8 cellular contexts compared by ENCODE assay signal in the genomic region with DNA sequence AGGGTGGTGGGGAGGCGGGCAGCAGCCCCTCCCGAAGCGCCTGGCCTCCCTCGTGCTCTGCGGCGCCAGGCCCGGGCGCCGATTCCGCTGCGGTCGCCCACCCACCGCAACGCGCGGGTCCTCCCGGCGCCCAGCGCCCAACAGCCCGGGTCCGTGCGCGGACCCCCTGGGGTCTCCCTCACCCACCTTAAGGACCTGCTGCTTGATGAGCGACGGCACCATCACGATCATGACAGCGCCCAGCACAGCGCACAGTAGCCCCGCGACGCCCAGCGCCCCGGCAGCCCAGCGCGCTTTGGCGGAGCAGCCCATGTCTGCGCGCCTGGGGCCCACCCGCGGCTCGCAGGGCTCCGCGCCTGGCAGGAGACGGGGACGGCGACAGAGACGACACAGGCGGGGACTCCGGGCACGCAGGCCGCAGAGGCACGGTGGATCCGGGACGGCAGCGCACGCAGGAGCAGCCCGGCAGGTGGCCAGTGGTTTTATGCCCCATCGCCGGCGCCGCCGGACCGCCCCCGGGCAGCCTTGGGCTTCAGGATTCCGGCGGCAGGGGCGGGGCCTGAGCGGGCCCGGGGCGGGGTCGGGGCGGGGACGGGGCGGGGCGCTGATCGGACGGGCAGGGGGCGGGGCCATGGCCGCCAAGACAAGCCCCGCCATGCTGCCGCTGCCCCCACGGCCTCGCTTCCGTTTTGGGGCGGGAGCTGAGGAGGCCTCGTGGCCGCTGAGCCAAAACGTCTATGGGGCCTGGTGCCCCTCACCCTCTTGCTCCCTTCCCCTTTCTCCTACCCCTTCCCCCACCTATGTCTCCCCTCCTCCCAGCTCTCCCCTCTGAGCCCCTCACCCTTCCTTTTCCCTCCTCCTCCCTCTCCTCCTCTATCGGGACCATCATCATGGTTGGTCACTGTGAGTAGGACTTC. TPM values are rescaled to one million over a fixed set of nuclear protein-coding genes. Genes with fewer than 3 reads are reported as not detected.
DNase-seq lines count a peak whose midpoint lies in the region; ATAC-seq and TF ChIP-seq lines count a peak whose summit lies in the region.

SCARB1 (minus strand) TSS at position 456 of the 917 bp plus-strand sequence; CDS start at position 312, 144 bp downstream.

- POLR2A ChIA-PET in GM10248 (lab: Yijun Ruan, JAX): no interaction called here

- peak within 1 kb of the TSS; percentile 88 for H3K9ac ChIP-seq in adipocyte (ENCODE audit: low read length)

- peak within 1 kb of the TSS; percentile 88 for H3K27ac Mint-ChIP-seq in HFFc6

- no peak for TF ChIP-seq EP300 in upper lobe of left lung (IDR thresholded peaks at IDR 0.05)

- peak; percentile 76 to 94 (median 91) for ATAC-seq in heart left ventricle
- peak; percentile 90 to 96 for ATAC-seq in upper lobe of left lung (ENCODE audit: low FRiP score in 2 of 2)

- H3K36me3 Mint-ChIP-seq in HFFc6 (ENCODE audit: low read depth): no peaks in the 10 kb centered on the region

- H3K9me3 ChIP-seq in adipocyte (ENCODE audit: control insufficient read depth, low read length): no peaks in the 10 kb centered on the region
- H3K9me3 ChIP-seq in heart left ventricle: no peaks in the 10 kb centered on the region
- H3K9me3 ChIP-seq in upper lobe of left lung: no peaks in the 10 kb centered on the region

- no peaks in the 10 kb centered on the region for H3K9me3 Mint-ChIP-seq in HFFc6

- no peaks in the 10 kb centered on the region for H3K27me3 Mint-ChIP-seq in HFFc6 (ENCODE audit: insufficient read depth)

- peak within 1 kb of the TSS; percentile 92 for H3K4me3 ChIP-seq in NB4 (ENCODE audit: low read depth, low read length)
- H3K4me3 ChIP-seq in adipocyte (ENCODE audit: low read length): peak within 1 kb of the TSS; percentile 87
- H3K4me3 ChIP-seq in heart left ventricle: peak within 1 kb of the TSS; percentile 64 to 99 (median 81)
- peak within 1 kb of the TSS; percentile 66 to 80 (median 72) for H3K4me3 ChIP-seq in upper lobe of left lung

- H3K4me3 Mint-ChIP-seq in HFFc6: peak within 1 kb of the TSS; percentile 89

- H3K36me3 ChIP-seq in adipocyte (ENCODE audit: control insufficient read depth, insufficient read depth, low read length, severe bottlenecking) (peaks cover 3% of the 10 kb centered on the region), heart left ventricle (no peaks in the 10 kb centered on the region), upper lobe of left lung (no peaks in the 10 kb centered on the region)

- H3K27ac ChIP-seq in heart left ventricle (peak within 1 kb of the TSS in 7 of 12 donors; percentile 38 to 69 (median 67)), upper lobe of left lung (peak within 1 kb of the TSS; percentile 27 to 81 (median 73))

- H3K4me1 Mint-ChIP-seq in HFFc6 (ENCODE audit: low read depth): peaks cover 24% of the 10 kb centered on the region

- intact Hi-C loops in heart left ventricle (cut with DNase I) (loop anchor here in 2 of 10 donors (5.0 kb wide), 2 partner anchors 34 to 44 kb away; no protein-coding TSS in a partner anchor), posterior vena cava (cut with DNase I) (loop anchor here in 1 of 2 donors (2.0 kb wide), 1 partner anchor 251 kb away; no protein-coding TSS in a partner anchor)

- CTCF ChIA-PET in GM10248 (lab: Yijun Ruan, JAX): interaction anchor here (1.5 kb wide), 1 partner anchor 43 kb away, joined by 10 read pairs; no protein-coding TSS in a partner anchor

- 0 to 1% (median 1%) methylated on average over 25 to 89 of the region's 89 CpGs for WGBS in heart left ventricle, 4 donors
- WGBS in upper lobe of left lung, 2 donors: 0 to 1% methylated on average over 8 to 49 of the region's 89 CpGs

- peak; percentile 86 for TF ChIP-seq POLR2A in NB4 (IDR thresholded peaks at IDR 0.05; ENCODE audit: extremely low read depth, insufficient read length)
- TF ChIP-seq POLR2A in heart left ventricle (IDR thresholded peaks at IDR 0.05): peak in 1 of 2 donors; percentile 29
- TF ChIP-seq POLR2A in upper lobe of left lung (IDR thresholded peaks at IDR 0.05): peak in 2 of 4 donors; percentile 28 to 69

- H3K27me3 ChIP-seq in adipocyte (replicated peaks; ENCODE audit: control insufficient read depth, insufficient read depth, low read length) (no peaks in the 10 kb centered on the region), heart left ventricle (no peaks in the 10 kb centered on the region), upper lobe of left lung (no peaks in the 10 kb centered on the region)

- TF ChIP-seq CTCF in GM10248 (IDR thresholded peaks at IDR 0.05; ENCODE audit: control extremely low read depth, extremely low read depth, low read depth, missing control alignments) (no peak), HFFc6 (IDR thresholded peaks at IDR 0.05) (no peak), NB4 (IDR thresholded peaks at IDR 0.05; ENCODE audit: low read depth, low read length) (no peak), heart left ventricle (IDR thresholded peaks at IDR 0.05) (peak in 1 of 12 donors; percentile 13), upper lobe of left lung (IDR thresholded peaks at IDR 0.05) (peak in 2 of 6 experiments; percentile 41 to 44)

- H3K4me1 ChIP-seq in adipocyte (ENCODE audit: control insufficient read depth, insufficient read depth, low read length): peaks cover 21% of the 10 kb centered on the region
- peaks cover 5 to 49% (median 20%) of the 10 kb centered on the region in 12 donors for H3K4me1 ChIP-seq in heart left ventricle
- H3K4me1 ChIP-seq in upper lobe of left lung: peaks cover 17 to 53% (median 30%) of the 10 kb centered on the region in 4 donors

- DNase-seq in GM10248 (ENCODE audit: extremely low spot score): peak; percentile 99
- peak; percentile 60 for DNase-seq in HFFc6
- peak; percentile 97 for DNase-seq in NB4 (ENCODE audit: low read depth)
- peak; percentile 80 for DNase-seq in SW480 (ENCODE audit: low spot score)
- DNase-seq in adipocyte (ENCODE audit: low read depth): peak; percentile 94
- DNase-seq in heart left ventricle: peak; percentile 83 to 91 (median 85)
- peak; percentile 93 for DNase-seq in posterior vena cava (ENCODE audit: low spot score)
- peak; percentile 83 to 96 for DNase-seq in upper lobe of left lung

RNA-seq across cellular contexts. Expression of gene SCARB1, which starts in this region (rescaled TPM):
- total RNA-seq in HFFc6 (2021; fragmentation: NEBNext Ultra II Directional; extraction: Animal tissue kit (Norgen Biotek cat#: 25700)): 10 to 100 TPM; 34.8 to 46.3 (median 36.8) TPM
- total RNA-seq in heart left ventricle (10 to 100 TPM in 8 of 9 donors, 1 to 10 TPM in 1; 6.9 to 21.7 (median 15.2) TPM), posterior vena cava (10 to 100 TPM; 13.0 to 14.3 TPM), upper lobe of left lung (10 to 100 TPM; 10.0 to 51.3 (median 22.5) TPM)
- 1 to 10 TPM; 8.3 to 8.8 TPM for polyA plus RNA-seq in heart left ventricle

Comparison
In these comparisons a context has a peak if more than half of its experiments do, and no peak if none do; other contexts are left out.
1. Peak in every context shown above with its lines: DNase-seq, ATAC-seq, H3K4me3 ChIP-seq and H3K27ac ChIP-seq.